In the genomic region with DNA sequence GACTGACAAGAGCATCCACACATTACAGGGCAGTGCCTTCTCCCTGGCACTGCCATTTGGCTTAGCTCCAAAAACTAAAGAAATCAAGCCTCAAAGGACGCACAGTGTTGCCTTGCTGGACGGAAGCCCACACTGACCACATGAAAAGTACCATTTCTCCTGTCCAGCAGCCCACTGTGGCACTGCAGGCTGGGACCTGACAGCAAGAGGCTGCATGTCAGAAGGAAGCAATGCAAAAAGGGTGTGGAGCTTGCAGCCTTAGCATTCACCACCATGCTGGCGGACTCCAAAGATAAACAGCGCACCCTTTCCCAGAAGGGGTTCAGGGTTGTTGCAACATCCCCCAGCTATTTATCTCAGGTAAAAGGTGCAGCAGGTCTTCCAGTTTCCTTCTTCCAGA, we compare ENCODE assay signal across 24 cellular contexts.
DNase-seq lines count a peak whose midpoint lies in the region; ATAC-seq and TF ChIP-seq lines count a peak whose summit lies in the region.
"Had no signal": no experiment of that assay in that cellular context is flagged by ENCODE, and none has a peak within 500 bp of the region (broad histone marks: within the 10 kb centered on the region; RNA-seq: fewer than 3 reads in every experiment).

No MANE protein-coding gene starts in this region.

- H3K4me1 ChIP-seq in mammary epithelial cell (ENCODE audit: insufficient read depth, low read length) (peaks cover 24% of the 10 kb centered on the region), thyroid gland (peaks cover 0 to 4% of the 10 kb centered on the region in 2 donors)
- H3K4me1 ChIP-seq: HAP-1, SJSA1, transverse colon had no signal

- H3K79me2 ChIP-seq in mammary epithelial cell (ENCODE audit: insufficient read depth, low read length): no peaks in the 10 kb centered on the region

- H3K4me3 Mint-ChIP-seq in osteocyte (ENCODE audit: unreplicated experiment): no peak overlapping the region
- H3K4me3 Mint-ChIP-seq: activated CD4-positive, alpha-beta memory T cell treated with anti-CD3 and anti-CD28 coated beads for 36 hours; CD8-positive, alpha-beta memory T cell; memory B cell; naive B cell; T-helper 2 cell treated with Interferon-gamma antibody and Interleukin-4, amounts not matched to agents 5 μg/mL and 100 μg/mL, for 36 hours had no signal

- H3K27ac ChIP-seq in mammary epithelial cell (ENCODE audit: insufficient read depth, low read depth, low read length) (no peak overlapping the region), thyroid gland (no peak overlapping the region)
- H3K27ac ChIP-seq: sigmoid colon, SJSA1, transverse colon, WERI-Rb-1 had no signal

- H2AFZ ChIP-seq in mammary epithelial cell (ENCODE audit: low read depth, low read length): peak overlapping the region; percentile 10

- peaks cover 7% of the 10 kb centered on the region for H3K4me1 Mint-ChIP-seq in osteocyte (ENCODE audit: unreplicated experiment)
- H3K4me1 Mint-ChIP-seq: CD8-positive, alpha-beta memory T cell; memory B cell; naive B cell had no signal

- H3K27me3 ChIP-seq in mammary epithelial cell (ENCODE audit: insufficient read depth, low read length) (no peaks in the 10 kb centered on the region), thyroid gland (no peaks in the 10 kb centered on the region)
- H3K27me3 ChIP-seq: sigmoid colon, SJSA1, transverse colon had no signal

- peaks cover 31% of the 10 kb centered on the region for H3K27me3 Mint-ChIP-seq in osteocyte (ENCODE audit: unreplicated experiment)

- H3K4me3 ChIP-seq in mammary epithelial cell (replicated peaks in 1 of 3; ENCODE audit: insufficient read depth in 1 of 3, low read depth in 2 of 3, low read length in 3 of 3) (no peak overlapping the region), thyroid gland (replicated peaks in 1 of 3) (no peak overlapping the region)
- H3K4me3 ChIP-seq: HAP-1, sigmoid colon, SJSA1, transverse colon had no signal

- dilution Hi-C loops in mammary epithelial cell (cut with HindIII; ENCODE audit: low sequenced_read_pairs): no loop called here

- CTCF ChIA-PET in mammary epithelial cell (lab: Charles Lee; ENCODE audit: low non-redundant PET): no interaction called here

- intact Hi-C loops in mammary epithelial cell (cut with micrococcal nuclease) (no loop called here), left colon (cut with DNase I, micrococcal nuclease) (no loop called here), thyroid gland (cut with DNase I) (no loop called here)

- peak; percentile 40 for ATAC-seq in left colon

- no peak for TF ChIP-seq CTCF in mammary epithelial cell (conservative IDR thresholded peaks at IDR 0.05 in 1 of 2, IDR thresholded peaks at IDR 0.05 in 1 of 2; ENCODE audit: extremely low read depth in 1 of 2, insufficient read depth in 1 of 2, low read depth in 1 of 2, low read length in 2 of 2)
- TF ChIP-seq CTCF in thyroid gland (IDR thresholded peaks at IDR 0.05): no peak
- TF ChIP-seq CTCF in osteocyte (IDR thresholded peaks at IDR 0.05): no peak
- no peak for TF ChIP-seq CTCF in GM13976 (IDR thresholded peaks at IDR 0.05; ENCODE audit: borderline replicate concordance, control extremely low read depth, extremely low read depth, insufficient read depth, missing control alignments)

- H3K9me3 ChIP-seq in mammary epithelial cell (replicated peaks; ENCODE audit: insufficient read depth, low read length) (no peaks in the 10 kb centered on the region), thyroid gland (no peaks in the 10 kb centered on the region)
- H3K9me3 ChIP-seq: HAP-1, sigmoid colon, SJSA1, transverse colon had no signal

- no peaks in the 10 kb centered on the region for H3K36me3 ChIP-seq in mammary epithelial cell (ENCODE audit: insufficient read depth, low read length)
- no peaks in the 10 kb centered on the region for H3K36me3 ChIP-seq in thyroid gland
- H3K36me3 ChIP-seq: HAP-1, sigmoid colon, SJSA1, transverse colon, WERI-Rb-1 had no signal

- H4K20me1 ChIP-seq in mammary epithelial cell (ENCODE audit: insufficient read depth, low read length): no peaks in the 10 kb centered on the region

- in situ Hi-C loops in mammary epithelial cell (cut with MboI; ENCODE audit: low sequenced_read_pairs in 2 of 2) (no loop called here), GM13976 (cut with MboI; ENCODE audit: low sequenced_read_pairs, unreplicated experiment) (no loop called here)

- no peaks in the 10 kb centered on the region for H3K9me3 Mint-ChIP-seq in osteocyte (ENCODE audit: unreplicated experiment)
- H3K9me3 Mint-ChIP-seq: activated CD4-positive, alpha-beta memory T cell treated with anti-CD3 and anti-CD28 coated beads for 36 hours; CD8-positive, alpha-beta memory T cell; memory B cell; T-helper 2 cell treated with Interferon-gamma antibody and Interleukin-4, amounts not matched to agents 5 μg/mL and 100 μg/mL, for 36 hours had no signal

- 3% methylated on average over 4 of the region's 4 CpGs for WGBS in mammary epithelial cell (ENCODE audit: low coverage, missing lambda C conversion rate)
- WGBS in thyroid gland, 2 donors: 60 to 66% methylated on average over 4 of the region's 4 CpGs

- no peaks in the 10 kb centered on the region for H3K36me3 Mint-ChIP-seq in osteocyte (ENCODE audit: unreplicated experiment)
- H3K36me3 Mint-ChIP-seq: activated CD4-positive, alpha-beta memory T cell treated with anti-CD3 and anti-CD28 coated beads for 36 hours; CD8-positive, alpha-beta memory T cell; memory B cell; naive B cell had no signal

- peak; percentile 77 for DNase-seq in NCI-H69 (lab: John Stamatoyannopoulos, UW)
- peak; percentile 86 for DNase-seq in mammary epithelial cell
- no peak for DNase-seq in left colon
- peak; percentile 6 to 25 for DNase-seq in thyroid gland
- DNase-seq in MV-4-11 (lab: John Stamatoyannopoulos, UW): no peak
- DNase-seq in osteocyte (ENCODE audit: extremely low spot score, unreplicated experiment): no peak
- DNase-seq in GM13976 (ENCODE audit: low spot score): no peak
- DNase-seq: activated CD4-positive, alpha-beta memory T cell treated with anti-CD3 and anti-CD28 coated beads for 36 hours; activated gamma-delta T cell; activated T-cell treated with anti-CD3 and anti-CD28 coated beads for 4 hours; CD8-positive, alpha-beta memory T cell; DMS79 treated with DMSO at 0.1 percent for 48 hours; naive B cell; NCI-H146; NCI-H2171 treated with DMSO at 0.1 percent for 48 hours; NCI-H748 treated with DMSO at 0.1 percent for 48 hours; sigmoid colon; stimulated activated naive CD4-positive, alpha-beta T cell treated with Interleukin-2 at 50 U/mL for 16 hours; transverse colon; WERI-Rb-1 had no signal

- BruUV-seq in mammary epithelial cell (replicated peaks; lab: Mats Ljungman, UMichigan): no TSS peak

- TF ChIP-seq POLR2A in thyroid gland (IDR thresholded peaks at IDR 0.05): no peak

- peak overlapping the region; percentile 31 for H3K4me2 ChIP-seq in mammary epithelial cell (ENCODE audit: insufficient read depth, low read depth, low read length)

- H3K27ac Mint-ChIP-seq in osteocyte (ENCODE audit: unreplicated experiment): no peak overlapping the region
- H3K27ac Mint-ChIP-seq: activated CD4-positive, alpha-beta memory T cell treated with anti-CD3 and anti-CD28 coated beads for 36 hours; CD8-positive, alpha-beta memory T cell; memory B cell; naive B cell; T-helper 2 cell treated with Interferon-gamma antibody and Interleukin-4, amounts not matched to agents 5 μg/mL and 100 μg/mL, for 36 hours had no signal

- peak overlapping the region; percentile 31 for H3K9ac ChIP-seq in mammary epithelial cell (ENCODE audit: insufficient read depth, low read length)

Comparison
In these comparisons a context has a peak if more than half of its experiments do, and no peak if none do; other contexts are left out.
1. DNase-seq: peak in NCI-H69 (single experiment), mammary epithelial cell (single experiment) and thyroid gland (2 of 2); none in left colon (0 of 2), MV-4-11 (single experiment), osteocyte (single experiment) and GM13976 (single experiment).